ENCODE assay signal across 1 cellular context in genomic region chr1:46418976-46419375, GRCh38.
A peak's percentile ranks its signal among the peaks of the same experiment; 100 is the strongest.
TF ChIP-seq lines count a peak whose summit lies in the region.

No MANE protein-coding gene starts in this region.

TF ChIP-seq in HepG2, 621 proteins besides CTCF, POLR2A, EP300 and RAD21 (continued from another document and continues in another):
- TF ChIP-seq ZNF570 (CRISPR knock-in tag; IDR thresholded peaks at IDR 0.05; ENCODE audit: borderline replicate concordance) (no peak), ZNF274 (CRISPR knock-in tag; IDR thresholded peaks at IDR 0.05) (peak; percentile 28; the same call in 1 of the 2 replicates), NFIC (IDR thresholded peaks at IDR 0.05; ENCODE audit: low read length) (no peak), ZNF264 (CRISPR knock-in tag; IDR thresholded peaks at IDR 0.05) (peak; percentile 39; the same call in 1 of the 2 replicates), ATF7-NPFF (CRISPR knock-in tag; IDR thresholded peaks at IDR 0.05; ENCODE audit: low read depth) (no peak), ARNTL (CRISPR knock-in tag; IDR thresholded peaks at IDR 0.05) (peak; percentile 70; the same call in 1 of the 2 replicates), HNF1A (IDR thresholded peaks at IDR 0.05; ENCODE audit: low read depth) (no peak), HNF1A (CRISPR knock-in tag; IDR thresholded peaks at IDR 0.05; ENCODE audit: borderline replicate concordance) (no peak), HDAC1 (CRISPR knock-in tag; IDR thresholded peaks at IDR 0.05) (peak; percentile 42; the same call in 1 of the 2 replicates), ZNF263 (CRISPR knock-in tag; IDR thresholded peaks at IDR 0.05) (peak; percentile 38; the same call in 1 of the 2 replicates), SALL1 (CRISPR knock-in tag; IDR thresholded peaks at IDR 0.05) (peak; percentile 93), ELF4 (CRISPR knock-in tag; IDR thresholded peaks at IDR 0.05; ENCODE audit: borderline replicate concordance) (no peak), SOX13 (IDR thresholded peaks at IDR 0.05) (no peak), SOX13 (CRISPR knock-in tag; conservative IDR thresholded peaks at IDR 0.05 in 1 of 2, IDR thresholded peaks at IDR 0.05 in 1 of 2) (no peak; a peak in 1 of 4 replicates), SKI (IDR thresholded peaks at IDR 0.05; ENCODE audit: partially characterized antibody) (peak; percentile 13), ZMYM2 (CRISPR knock-in tag; IDR thresholded peaks at IDR 0.05) (0 out of 2 replicates have a peak, but pooled peaks have one; percentile 50), ZFX (CRISPR knock-in tag; IDR thresholded peaks at IDR 0.05; ENCODE audit: low read depth) (peak; percentile 60), ELF1 (CRISPR knock-in tag; IDR thresholded peaks at IDR 0.05) (no peak), ZNF580 (CRISPR knock-in tag; IDR thresholded peaks at IDR 0.05; ENCODE audit: borderline replicate concordance, low read depth) (no peak), ZSCAN25 (CRISPR knock-in tag; IDR thresholded peaks at IDR 0.05) (0 out of 2 replicates have a peak, but pooled peaks have one; percentile 16), SP4 (CRISPR knock-in tag; IDR thresholded peaks at IDR 0.05) (0 out of 2 replicates have a peak, but pooled peaks have one; percentile 26), PITX1 (CRISPR knock-in tag; IDR thresholded peaks at IDR 0.05) (peak; percentile 70), LCORL (IDR thresholded peaks at IDR 0.05) (no peak), LCORL (CRISPR knock-in tag; IDR thresholded peaks at IDR 0.05) (peak; percentile 38; the same call in 1 of the 2 replicates), SRSF9 (IDR thresholded peaks at IDR 0.05; ENCODE audit: borderline replicate concordance, insufficient read depth, low read depth, low read length, poor library complexity, severe bottlenecking) (no peak), ZNF841 (CRISPR knock-in tag; IDR thresholded peaks at IDR 0.05; ENCODE audit: borderline replicate concordance) (no peak), ZFP37 (CRISPR knock-in tag; IDR thresholded peaks at IDR 0.05; ENCODE audit: borderline replicate concordance) (0 out of 2 replicates have a peak, but pooled peaks have one; percentile 49), ZEB1 (IDR thresholded peaks at IDR 0.05; ENCODE audit: insufficient replicate concordance, low read depth) (no peak), POLR2AphosphoS5 (IDR thresholded peaks at IDR 0.05; ENCODE audit: low read depth, low read length) (no peak), ZNF792 (CRISPR knock-in tag; IDR thresholded peaks at IDR 0.05) (0 out of 2 replicates have a peak, but pooled peaks have one; percentile 26), KDM5B (CRISPR knock-in tag; IDR thresholded peaks at IDR 0.05; ENCODE audit: borderline replicate concordance) (peak; percentile 52; the same call in 1 of the 2 replicates), BRF2 (CRISPR knock-in tag; IDR thresholded peaks at IDR 0.05) (peak; percentile 34; the same call in 1 of the 2 replicates), XRCC5 (optimal IDR thresholded peaks at IDR 0.05; ENCODE audit: low read length) (no peak), MEF2D (CRISPR knock-in tag; IDR thresholded peaks at IDR 0.05) (peak; percentile 48; the same call in 1 of the 2 replicates), ZFY (CRISPR knock-in tag; IDR thresholded peaks at IDR 0.05) (peak; percentile 21; the same call in 1 of the 2 replicates), ZGPAT (CRISPR knock-in tag; IDR thresholded peaks at IDR 0.05) (0 out of 2 replicates have a peak, but pooled peaks have one; percentile 41), TFE3 (CRISPR knock-in tag; IDR thresholded peaks at IDR 0.05) (peak; percentile 42; the same call in 1 of the 2 replicates), MATR3 (CRISPR knock-in tag; IDR thresholded peaks at IDR 0.05) (no peak), ARID3A (IDR thresholded peaks at IDR 0.05; ENCODE audit: low read depth, low read length) (no peak), PAX8 (CRISPR knock-in tag; IDR thresholded peaks at IDR 0.05; ENCODE audit: borderline replicate concordance) (no peak), TERF1 (CRISPR knock-in tag; IDR thresholded peaks at IDR 0.05) (no peak), ZNF558 (CRISPR knock-in tag; IDR thresholded peaks at IDR 0.05; ENCODE audit: borderline replicate concordance) (0 out of 2 replicates have a peak, but pooled peaks have one; percentile 38), STAT6 (CRISPR knock-in tag; IDR thresholded peaks at IDR 0.05; ENCODE audit: borderline replicate concordance) (no peak), CHD2 (IDR thresholded peaks at IDR 0.05; ENCODE audit: low read depth, low read length) (no peak), FOXA3 (CRISPR knock-in tag; IDR thresholded peaks at IDR 0.05) (peak; percentile 50; the same call in 1 of the 2 replicates), E2F2 (CRISPR knock-in tag; IDR thresholded peaks at IDR 0.05; ENCODE audit: borderline replicate concordance) (no peak), ZMAT3 (CRISPR knock-in tag; conservative IDR thresholded peaks at IDR 0.05) (0 out of 2 replicates have a peak, but pooled peaks have one; percentile 54), NR2F2 (IDR thresholded peaks at IDR 0.05; ENCODE audit: borderline replicate concordance, low read depth) (peak; percentile 75), PCBP1 (IDR thresholded peaks at IDR 0.05; ENCODE audit: borderline replicate concordance, low read depth, low read length) (no peak)
